In genomic region chr3:177452487-177452886, GRCh38 we compare ENCODE assay signal across 11 cellular contexts.
DNase-seq lines count a peak whose midpoint lies in the region; ATAC-seq and TF ChIP-seq lines count a peak whose summit lies in the region.
"Had no signal": no experiment of that assay in that cellular context is flagged by ENCODE, and none has a peak within 500 bp of the region (broad histone marks: within the 10 kb centered on the region; RNA-seq: fewer than 3 reads in every experiment).

No MANE protein-coding gene starts in this region.

- H3K27ac Mint-ChIP-seq in mesothelial cell of epicardium: no peak overlapping the region

- no peak overlapping the region for H2AFZ ChIP-seq in fibroblast of lung (ENCODE audit: low read length)

- H3K4me3 ChIP-seq in fibroblast of lung (replicated peaks in 1 of 4; ENCODE audit: control extremely low read depth in 1 of 4, insufficient read depth in 1 of 4, low read depth in 3 of 4, low read length in 4 of 4): no peak overlapping the region
- no peak overlapping the region for H3K4me3 ChIP-seq in rectal smooth muscle tissue (ENCODE audit: low read length)

- peaks cover 22% of the 10 kb centered on the region for H3K4me1 Mint-ChIP-seq in mesothelial cell of epicardium

- DNase-seq in ELR (ENCODE audit: low read depth) (peak; percentile 65), RKO (ENCODE audit: low spot score) (peak; percentile 29), fibroblast of lung (ENCODE audit: low read depth in 2 of 2) (peak; percentile 83 to 96), putamen (ENCODE audit: low spot score) (no peak), mesothelial cell of epicardium (ENCODE audit: low spot score in 2 of 2, unreplicated experiment in 2 of 2) (no peak)
- no peak for DNase-seq in activated effector memory CD4-positive, alpha-beta T cell treated with anti-CD3 and anti-CD28 coated beads, Interleukin-2, amount 50 U/mL, for 16 hours
- DNase-seq: NCI-H748 treated with DMSO at 0.1 percent for 48 hours had no signal

- peak overlapping the region; percentile 38 for H3K27ac ChIP-seq in fibroblast of lung (ENCODE audit: insufficient read depth, low read length)
- peak overlapping the region; percentile 78 for H3K27ac ChIP-seq in rectal smooth muscle tissue (ENCODE audit: low read depth, low read length)
- H3K27ac ChIP-seq: HL-60 had no signal

- H3K4me3 Mint-ChIP-seq in mesothelial cell of epicardium: no peak overlapping the region
- H3K4me3 Mint-ChIP-seq: neural crest cell had no signal

- no peaks in the 10 kb centered on the region for H3K27me3 ChIP-seq in fibroblast of lung (ENCODE audit: control insufficient read depth, insufficient read depth, low read length)
- no peaks in the 10 kb centered on the region for H3K27me3 ChIP-seq in rectal smooth muscle tissue (ENCODE audit: control insufficient read depth, insufficient read depth, low read length)

- no peak overlapping the region for H3K4me2 ChIP-seq in fibroblast of lung (ENCODE audit: extremely low read depth, insufficient read depth, low read length)

- H3K36me3 ChIP-seq in fibroblast of lung (ENCODE audit: control insufficient read depth, insufficient read depth, low read length) (no peaks in the 10 kb centered on the region), rectal smooth muscle tissue (ENCODE audit: control insufficient read depth, insufficient read depth, low read length) (no peaks in the 10 kb centered on the region)

- H3K79me2 ChIP-seq in fibroblast of lung (ENCODE audit: control insufficient read depth, insufficient read depth, low read length): no peaks in the 10 kb centered on the region

- H3K4me1 ChIP-seq in fibroblast of lung (ENCODE audit: control insufficient read depth, extremely low read depth, insufficient read depth, low read length) (peaks cover 2% of the 10 kb centered on the region), rectal smooth muscle tissue (ENCODE audit: control insufficient read depth, insufficient read depth, low read length) (peaks cover 8% of the 10 kb centered on the region)

- TF ChIP-seq CTCF in fibroblast of lung (conservative IDR thresholded peaks at IDR 0.05 in 1 of 2, IDR thresholded peaks at IDR 0.05 in 1 of 2; ENCODE audit: low read depth in 1 of 2, low read length in 2 of 2): no peak
- no peak for TF ChIP-seq CTCF in mesothelial cell of epicardium (IDR thresholded peaks at IDR 0.05; ENCODE audit: unreplicated experiment)

- ATAC-seq in GM18861 (IDR thresholded peaks at IDR 0.05; ENCODE audit: unreplicated experiment): no peak

- H3K9me3 Mint-ChIP-seq in mesothelial cell of epicardium: no peaks in the 10 kb centered on the region
- H3K9me3 Mint-ChIP-seq: neural crest cell had no signal

- peaks cover 1% of the 10 kb centered on the region for H3K36me3 Mint-ChIP-seq in mesothelial cell of epicardium

- H3K9ac ChIP-seq in fibroblast of lung (ENCODE audit: insufficient read depth, low read length) (no peak overlapping the region), rectal smooth muscle tissue (ENCODE audit: low read length) (no peak overlapping the region)

- no peaks in the 10 kb centered on the region for H3K9me3 ChIP-seq in fibroblast of lung (ENCODE audit: control insufficient read depth, insufficient read depth, low read depth, low read length)

- no peaks in the 10 kb centered on the region for H4K20me1 ChIP-seq in fibroblast of lung (ENCODE audit: control insufficient read depth, extremely low read depth, insufficient read depth, low read length)

- no peaks in the 10 kb centered on the region for H3K27me3 Mint-ChIP-seq in mesothelial cell of epicardium (ENCODE audit: low read depth)

Comparison
In these comparisons a context has a peak if more than half of its experiments do, and no peak if none do; other contexts are left out.
1. DNase-seq: peak in ELR (single experiment), RKO (single experiment) and fibroblast of lung (2 of 2); none in putamen (single experiment), activated effector memory CD4-positive, alpha-beta T cell treated with anti-CD3 and anti-CD28 coated beads, Interleukin-2, amount 50 U/mL, for 16 hours (single experiment) and mesothelial cell of epicardium (0 of 2).